ENCODE assay signal across 12 cellular contexts in genomic region chr12:111578276-111578970, GRCh38. TPM values are rescaled to one million over a fixed set of nuclear protein-coding genes. Genes with fewer than 3 reads are reported as not detected.
DNase-seq lines count a peak whose midpoint lies in the region; ATAC-seq and TF ChIP-seq lines count a peak whose summit lies in the region.
"Had no signal": no experiment of that assay in that cellular context is flagged by ENCODE, and none has a peak within 500 bp of the region (broad histone marks: within the 10 kb centered on the region; RNA-seq: fewer than 3 reads in every experiment).

No MANE protein-coding gene starts in this region.

- H3K9me2 ChIP-seq in DOHH2 (replicated peaks; ENCODE audit: control insufficient read depth, low read length) = no peaks in the 10 kb centered on the region

- 0 out of 2 replicates have a peak, but pooled peaks cover 3% of the 10 kb centered on the region for H4K20me1 ChIP-seq in DOHH2 (ENCODE audit: control insufficient read depth, insufficient read depth, low read depth, low read length)

- no peak overlapping the region for H2AK5ac ChIP-seq in mesenchymal stem cell (ENCODE audit: low read length, severe bottlenecking)

- intact Hi-C loops in left ventricle myocardium superior (cut with micrococcal nuclease) = no loop called here

- H4K8ac ChIP-seq in mesenchymal stem cell (ENCODE audit: low read length) = no peak overlapping the region

- no peak overlapping the region for H2BK15ac ChIP-seq in mesenchymal stem cell (ENCODE audit: low read depth, poor library complexity, severe bottlenecking)

- no peaks in the 10 kb centered on the region for H3K9me3 ChIP-seq in DOHH2 (ENCODE audit: control insufficient read depth, insufficient read depth, low read length)
- H3K9me3 ChIP-seq in mesenchymal stem cell (ENCODE audit: control insufficient read depth, low read length) = no peaks in the 10 kb centered on the region
- no peaks in the 10 kb centered on the region for H3K9me3 ChIP-seq in WERI-Rb-1 (ENCODE audit: severe bottlenecking)
- H3K9me3 ChIP-seq: thoracic aorta had no signal

- peaks cover 92% of the 10 kb centered on the region for H3K79me2 ChIP-seq in DOHH2 (ENCODE audit: control insufficient read depth, low read length)

- H3K18ac ChIP-seq in mesenchymal stem cell (ENCODE audit: low read depth in 1 of 2, low read length in 2 of 2) = no peak overlapping the region

- no peak overlapping the region for H4K91ac ChIP-seq in mesenchymal stem cell (ENCODE audit: low read length)

- peak overlapping the region; percentile 34 for H3K4me2 ChIP-seq in DOHH2 (ENCODE audit: low read length)
- H3K4me2 ChIP-seq in mesenchymal stem cell (ENCODE audit: low read length, poor library complexity, severe bottlenecking) = no peak overlapping the region

- H3K79me1 ChIP-seq in mesenchymal stem cell (replicated peaks; ENCODE audit: low read length, poor library complexity, severe bottlenecking) = peaks cover 1% of the 10 kb centered on the region

- H3K27me3 ChIP-seq in DOHH2 (ENCODE audit: control insufficient read depth, low read length) = no peaks in the 10 kb centered on the region
- H3K27me3 ChIP-seq in brain microvascular endothelial cell (replicated peaks) = no peaks in the 10 kb centered on the region
- H3K27me3 ChIP-seq in mesenchymal stem cell (ENCODE audit: control insufficient read depth in 1 of 2, insufficient read depth in 1 of 2, low read length in 2 of 2) = no peaks in the 10 kb centered on the region
- no peaks in the 10 kb centered on the region for H3K27me3 ChIP-seq in WERI-Rb-1 (ENCODE audit: insufficient read depth, low read depth, severe bottlenecking)

- no peak overlapping the region for H3K23ac ChIP-seq in mesenchymal stem cell (ENCODE audit: low read length in 2 of 2)

- no peak overlapping the region for H3K14ac ChIP-seq in mesenchymal stem cell (ENCODE audit: low read length in 2 of 2)

- no CpG with 5 or more reads among the region's 4 CpGs for WGBS in mesenchymal stem cell

- H3F3A ChIP-seq in DOHH2 (ENCODE audit: control insufficient read depth, insufficient read depth) = no peaks in the 10 kb centered on the region

- H3K27ac ChIP-seq in DOHH2 (ENCODE audit: low read depth, low read length) = no peak overlapping the region
- peak overlapping the region; percentile 71 for H3K27ac ChIP-seq in brain microvascular endothelial cell
- H3K27ac ChIP-seq in mesenchymal stem cell (ENCODE audit: low read length, poor library complexity, severe bottlenecking) = peak overlapping the region; percentile 62
- no peak overlapping the region for H3K27ac ChIP-seq in WERI-Rb-1
- H3K27ac ChIP-seq: thoracic aorta had no signal

- H3K36me3 ChIP-seq in DOHH2 (ENCODE audit: control insufficient read depth, low read length) (peaks cover 21% of the 10 kb centered on the region), brain microvascular endothelial cell (replicated peaks) (no peaks in the 10 kb centered on the region), mesenchymal stem cell (ENCODE audit: control insufficient read depth in 1 of 2, insufficient read depth in 2 of 2, low read depth in 1 of 2, low read length in 2 of 2) (peaks cover 7 to 15% of the 10 kb centered on the region in 2 experiments), WERI-Rb-1 (peaks cover 6% of the 10 kb centered on the region)
- H3K36me3 ChIP-seq: thoracic aorta had no signal

- no peak overlapping the region for H2BK5ac ChIP-seq in mesenchymal stem cell (ENCODE audit: low read depth, low read length, poor library complexity, severe bottlenecking)

- ATAC-seq in left ventricle myocardium superior = no peak
- ATAC-seq: sciatic nerve had no signal

- H2BK120ac ChIP-seq in mesenchymal stem cell (ENCODE audit: low read depth, low read length) = no peak overlapping the region

- H2AFZ ChIP-seq in mesenchymal stem cell (ENCODE audit: low read depth, low read length) = no peak overlapping the region

- H3K4me1 ChIP-seq in DOHH2 (ENCODE audit: control insufficient read depth, low read length) (peaks cover 26% of the 10 kb centered on the region), mesenchymal stem cell (ENCODE audit: control insufficient read depth, insufficient read depth, low read depth, low read length) (peaks cover 9% of the 10 kb centered on the region)

- TF ChIP-seq CTCF in DOHH2 (IDR thresholded peaks at IDR 0.05; ENCODE audit: low read depth, low read length, poor library complexity, severe bottlenecking) (no peak), brain microvascular endothelial cell (IDR thresholded peaks at IDR 0.05; ENCODE audit: low read depth, low read length, missing control alignments) (no peak), WERI-Rb-1 (IDR thresholded peaks at IDR 0.05; ENCODE audit: low read depth, low read length) (no peak)

- DNase-seq in LHCN-M2 (ENCODE audit: low read depth) (peak; percentile 73), brain microvascular endothelial cell (peak; percentile 83), mesenchymal stem cell (peak; percentile 92), left ventricle myocardium superior (no peak), amygdala (lab: John Stamatoyannopoulos, UW) (no peak), WERI-Rb-1 (no peak)
- no peak for DNase-seq in activated CD4-positive, alpha-beta T cell treated with anti-CD3 and anti-CD28 coated beads for 48 hours
- DNase-seq: activated naive CD4-positive, alpha-beta T cell treated with anti-CD3 and anti-CD28 coated beads, Interleukin-2, amount 50 U/mL, for 16 hours; SHP77 treated with DMSO at 0.1 percent for 48 hours had no signal

- no peak overlapping the region for H3K4me3 ChIP-seq in DOHH2 (ENCODE audit: low read length)
- H3K4me3 ChIP-seq in brain microvascular endothelial cell (ENCODE audit: low read depth, low read length) = no peak overlapping the region
- H3K4me3 ChIP-seq in mesenchymal stem cell (ENCODE audit: insufficient read depth in 1 of 2, low read depth in 1 of 2, low read length in 2 of 2) = no peak overlapping the region
- no peak overlapping the region for H3K4me3 ChIP-seq in WERI-Rb-1 (ENCODE audit: low read depth, low read length)
- H3K4me3 ChIP-seq: thoracic aorta had no signal

- H3K4ac ChIP-seq in mesenchymal stem cell (ENCODE audit: low read depth in 1 of 2, low read length in 2 of 2) = peak overlapping the region in 1 of 2 experiments; percentile 35

- no peak overlapping the region for H3K9ac ChIP-seq in mesenchymal stem cell (ENCODE audit: low read length)

- no peak overlapping the region for H2BK12ac ChIP-seq in mesenchymal stem cell (ENCODE audit: low read length in 2 of 2)

- in situ Hi-C loops in brain microvascular endothelial cell (cut with HindIII; ENCODE audit: low pct_ligation_motif_present, low sequenced_read_pairs) = no loop called here

RNA-seq across cellular contexts. Expression of gene ATXN2, which starts 20.7 kb away (rescaled TPM):
- total RNA-seq in LHCN-M2 (2014; rRNA removed) (15.5 and 21.5 TPM in 2 replicates), left ventricle myocardium superior (57.3 TPM)
- 31.8 TPM for polyA plus RNA-seq in LHCN-M2 (2012)
- 58.3 TPM for polyA plus RNA-seq in mesenchymal stem cell (2013, experiment 1 of 2)
- 50.3 TPM for polyA plus RNA-seq in mesenchymal stem cell (2013, experiment 2 of 2)

Comparison
In these comparisons a context has a peak if more than half of its experiments do, and no peak if none do; other contexts are left out.
1. H3K27ac ChIP-seq: peak in brain microvascular endothelial cell (single experiment) and mesenchymal stem cell (single experiment); none in DOHH2 (single experiment) and WERI-Rb-1 (single experiment).
2. DNase-seq: peak in LHCN-M2 (single experiment), brain microvascular endothelial cell (single experiment) and mesenchymal stem cell (single experiment); none in left ventricle myocardium superior (single experiment), amygdala (0 of 56), WERI-Rb-1 (single experiment) and activated CD4-positive, alpha-beta T cell treated with anti-CD3 and anti-CD28 coated beads for 48 hours (single experiment).